ENCODE assay signal across 17 cellular contexts in the genomic region with DNA sequence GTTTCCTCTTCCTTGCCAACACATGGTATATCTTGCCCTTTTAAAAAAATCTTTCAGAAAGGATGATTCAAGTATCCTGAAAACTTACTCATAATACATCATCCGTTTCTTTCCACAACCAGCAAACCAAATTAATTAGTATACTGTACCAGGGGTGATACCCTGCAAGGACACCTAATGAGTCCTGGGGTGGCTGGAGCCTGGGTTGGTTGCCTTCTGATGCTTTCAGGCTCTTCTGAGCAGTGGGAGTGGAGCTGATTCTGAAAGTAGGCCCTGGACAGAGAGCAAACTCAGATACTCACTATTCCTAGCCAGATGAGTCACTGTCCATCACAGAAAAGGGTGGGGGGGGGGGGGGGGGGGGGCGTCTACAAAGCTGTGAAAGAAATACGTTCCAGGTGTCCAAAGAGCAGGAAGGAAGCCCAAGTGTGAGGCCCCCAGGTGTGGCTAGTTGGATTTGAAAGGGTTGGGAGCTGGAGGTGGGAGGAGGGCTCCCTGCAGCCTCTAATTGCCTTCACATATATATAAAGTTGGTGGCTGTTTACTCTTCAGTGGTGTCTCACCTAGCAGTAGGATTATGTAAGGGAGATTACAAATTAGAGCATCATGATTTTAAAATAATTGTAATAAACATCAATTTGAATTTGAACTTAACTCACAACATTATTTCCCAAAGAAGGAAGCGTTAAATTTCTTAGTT. TPM values are rescaled to one million over a fixed set of nuclear protein-coding genes. Genes with fewer than 3 reads are reported as not detected.
DNase-seq lines count a peak whose midpoint lies in the region; ATAC-seq and TF ChIP-seq lines count a peak whose summit lies in the region.
"Had no signal": no experiment of that assay in that cellular context is flagged by ENCODE, and none has a peak within 500 bp of the region (broad histone marks: within the 10 kb centered on the region; RNA-seq: fewer than 3 reads in every experiment).

No MANE protein-coding gene starts in this region.

- CTCF ChIA-PET in activated naive CD4-positive, alpha-beta T cell treated with anti-CD3 and anti-CD28 coated beads for 36 hours (lab: Charles Lee), result interaction anchor here (0.9 kb wide), 1 partner anchor 33 kb away, joined by 3 read pairs; no protein-coding TSS in a partner anchor

- H3K36me3 ChIP-seq in lower lobe of right lung, result peaks cover 54% of the 10 kb centered on the region
- H3K36me3 ChIP-seq: ovary had no signal

- peaks cover 19% of the 10 kb centered on the region for H3K4me1 Mint-ChIP-seq in activated naive CD4-positive, alpha-beta T cell treated with anti-CD3 and anti-CD28 coated beads for 36 hours (ENCODE audit: low read depth)
- H3K4me1 Mint-ChIP-seq in stimulated activated naive B cell treated with anti-CD40 and anti-IgM and Interleukin-4, amounts not matched to agents 10 μg/mL and 1 μg/mL and 100 μg/mL, for 72 hours, result peaks cover 0 to 2% of the 10 kb centered on the region in 2 donors
- H3K4me1 Mint-ChIP-seq in chondrocyte (ENCODE audit: low read depth), result no peaks in the 10 kb centered on the region

- DNase-seq in activated naive CD4-positive, alpha-beta T cell treated with anti-CD3 and anti-CD28 coated beads for 36 hours, result peak; percentile 26
- no peak for DNase-seq in activated naive CD4-positive, alpha-beta T cell (lab: John Stamatoyannopoulos, UW)
- DNase-seq in NCI-H146 treated with DMSO at 0.1 percent for 48 hours (lab: John Stamatoyannopoulos, UW; ENCODE audit: unreplicated experiment) (peak; percentile 32), choroid plexus epithelial cell (ENCODE audit: low read depth) (peak; percentile 23), lower lobe of right lung (no peak), chondrocyte (ENCODE audit: low spot score) (no peak)
- no peak for DNase-seq in stimulated activated naive B cell treated with anti-CD40 and anti-IgM and Interleukin-4, amounts not matched to agents 10 μg/mL and 1 μg/mL and 100 μg/mL, for 72 hours
- DNase-seq: aorta, heart left ventricle, NCI-H446 treated with DMSO at 0.1 percent for 48 hours, ovary, Peyer's patch, T-helper 9 cell had no signal

- peak overlapping the region; percentile 81 for H3K27ac Mint-ChIP-seq in activated naive CD4-positive, alpha-beta T cell treated with anti-CD3 and anti-CD28 coated beads for 36 hours
- peak overlapping the region; percentile 31 for H3K27ac Mint-ChIP-seq in stimulated activated naive B cell treated with anti-CD40 and anti-IgM and Interleukin-4, amounts not matched to agents 10 μg/mL and 1 μg/mL and 100 μg/mL, for 72 hours
- no peak overlapping the region for H3K27ac Mint-ChIP-seq in chondrocyte (ENCODE audit: unreplicated experiment)

- no peak overlapping the region for H3K4me3 ChIP-seq in choroid plexus epithelial cell (ENCODE audit: low read depth, low read length)
- no peak overlapping the region for H3K4me3 ChIP-seq in lower lobe of right lung
- H3K4me3 ChIP-seq: GM12878, HAP-1, heart left ventricle, lung, ovary, Peyer's patch had no signal

- H3K9me3 Mint-ChIP-seq in activated naive CD4-positive, alpha-beta T cell treated with anti-CD3 and anti-CD28 coated beads for 36 hours, result no peaks in the 10 kb centered on the region
- no peaks in the 10 kb centered on the region for H3K9me3 Mint-ChIP-seq in stimulated activated naive B cell treated with anti-CD40 and anti-IgM and Interleukin-4, amounts not matched to agents 10 μg/mL and 1 μg/mL and 100 μg/mL, for 72 hours
- H3K9me3 Mint-ChIP-seq in chondrocyte (ENCODE audit: low read depth), result no peaks in the 10 kb centered on the region

- intact Hi-C loops in activated naive CD4-positive, alpha-beta T cell treated with anti-CD3 and anti-CD28 coated beads for 36 hours (cut with micrococcal nuclease), result loop anchor here (1.0 kb wide), 2 partner anchors 12 to 37 kb away; a partner anchor contains a TSS
- intact Hi-C loops in lower lobe of right lung (cut with DNase I), result no loop called here

- no peak overlapping the region for H3K4me3 Mint-ChIP-seq in activated naive CD4-positive, alpha-beta T cell treated with anti-CD3 and anti-CD28 coated beads for 36 hours
- no peak overlapping the region for H3K4me3 Mint-ChIP-seq in stimulated activated naive B cell treated with anti-CD40 and anti-IgM and Interleukin-4, amounts not matched to agents 10 μg/mL and 1 μg/mL and 100 μg/mL, for 72 hours
- H3K4me3 Mint-ChIP-seq in chondrocyte (ENCODE audit: unreplicated experiment), result no peak overlapping the region

- H3K27me3 Mint-ChIP-seq in activated naive CD4-positive, alpha-beta T cell treated with anti-CD3 and anti-CD28 coated beads for 36 hours (ENCODE audit: low read depth), result no peaks in the 10 kb centered on the region
- no peaks in the 10 kb centered on the region for H3K27me3 Mint-ChIP-seq in stimulated activated naive B cell treated with anti-CD40 and anti-IgM and Interleukin-4, amounts not matched to agents 10 μg/mL and 1 μg/mL and 100 μg/mL, for 72 hours
- H3K27me3 Mint-ChIP-seq in chondrocyte (ENCODE audit: low read depth), result no peaks in the 10 kb centered on the region

- H3K4me1 ChIP-seq in lower lobe of right lung, result no peaks in the 10 kb centered on the region
- H3K4me1 ChIP-seq: HAP-1, Peyer's patch had no signal

- no peaks in the 10 kb centered on the region for H3K27me3 ChIP-seq in lower lobe of right lung (ENCODE audit: low read depth)
- H3K27me3 ChIP-seq: heart left ventricle, ovary, Peyer's patch had no signal

- no peak overlapping the region for H3K27ac ChIP-seq in lower lobe of right lung
- H3K27ac ChIP-seq: ovary, Peyer's patch had no signal

- no peaks in the 10 kb centered on the region for H3K9me3 ChIP-seq in lower lobe of right lung
- H3K9me3 ChIP-seq: HAP-1, heart left ventricle, ovary, Peyer's patch had no signal

- no peak for ATAC-seq in stimulated activated naive B cell treated with anti-CD40 and anti-IgM and Interleukin-4, amounts not matched to agents 10 μg/mL and 1 μg/mL and 100 μg/mL, for 72 hours (replicated peaks)
- ATAC-seq in HG02852 (IDR thresholded peaks at IDR 0.05; ENCODE audit: unreplicated experiment) (no peak), lower lobe of right lung (no peak)
- ATAC-seq: GM12878 had no signal

- TF ChIP-seq CTCF in choroid plexus epithelial cell (conservative IDR thresholded peaks at IDR 0.05; ENCODE audit: low read depth, low read length) (no peak), lower lobe of right lung (IDR thresholded peaks at IDR 0.05) (no peak), chondrocyte (IDR thresholded peaks at IDR 0.05) (no peak)

- peaks cover 9% of the 10 kb centered on the region for H3K36me3 Mint-ChIP-seq in activated naive CD4-positive, alpha-beta T cell treated with anti-CD3 and anti-CD28 coated beads for 36 hours (ENCODE audit: low read depth)
- H3K36me3 Mint-ChIP-seq in stimulated activated naive B cell treated with anti-CD40 and anti-IgM and Interleukin-4, amounts not matched to agents 10 μg/mL and 1 μg/mL and 100 μg/mL, for 72 hours, result peaks cover 11 to 21% of the 10 kb centered on the region in 2 donors
- peaks cover 11% of the 10 kb centered on the region for H3K36me3 Mint-ChIP-seq in chondrocyte (ENCODE audit: low read depth)

RNA-seq across cellular contexts. Expression of a gene that starts 36.5 kb away (rescaled TPM):
- 10 to 100 TPM; 16.1 to 16.4 TPM for total RNA-seq in activated naive CD4-positive, alpha-beta T cell treated with anti-CD3 and anti-CD28 coated beads for 36 hours
- total RNA-seq in lower lobe of right lung (12.8 TPM), chondrocyte (7.8 to 11.1 TPM (median 9.2 TPM) in 3 replicates)

Comparison
In these comparisons a context has a peak if more than half of its experiments do, and no peak if none do; other contexts are left out.
1. DNase-seq: peak in activated naive CD4-positive, alpha-beta T cell treated with anti-CD3 and anti-CD28 coated beads for 36 hours (single experiment), NCI-H146 treated with DMSO at 0.1 percent for 48 hours (single experiment) and choroid plexus epithelial cell (single experiment); none in activated naive CD4-positive, alpha-beta T cell (0 of 4), stimulated activated naive B cell treated with anti-CD40 and anti-IgM and Interleukin-4, amounts not matched to agents 10 μg/mL and 1 μg/mL and 100 μg/mL, for 72 hours (single experiment), lower lobe of right lung (single experiment) and chondrocyte (single experiment).